In the genomic region with DNA sequence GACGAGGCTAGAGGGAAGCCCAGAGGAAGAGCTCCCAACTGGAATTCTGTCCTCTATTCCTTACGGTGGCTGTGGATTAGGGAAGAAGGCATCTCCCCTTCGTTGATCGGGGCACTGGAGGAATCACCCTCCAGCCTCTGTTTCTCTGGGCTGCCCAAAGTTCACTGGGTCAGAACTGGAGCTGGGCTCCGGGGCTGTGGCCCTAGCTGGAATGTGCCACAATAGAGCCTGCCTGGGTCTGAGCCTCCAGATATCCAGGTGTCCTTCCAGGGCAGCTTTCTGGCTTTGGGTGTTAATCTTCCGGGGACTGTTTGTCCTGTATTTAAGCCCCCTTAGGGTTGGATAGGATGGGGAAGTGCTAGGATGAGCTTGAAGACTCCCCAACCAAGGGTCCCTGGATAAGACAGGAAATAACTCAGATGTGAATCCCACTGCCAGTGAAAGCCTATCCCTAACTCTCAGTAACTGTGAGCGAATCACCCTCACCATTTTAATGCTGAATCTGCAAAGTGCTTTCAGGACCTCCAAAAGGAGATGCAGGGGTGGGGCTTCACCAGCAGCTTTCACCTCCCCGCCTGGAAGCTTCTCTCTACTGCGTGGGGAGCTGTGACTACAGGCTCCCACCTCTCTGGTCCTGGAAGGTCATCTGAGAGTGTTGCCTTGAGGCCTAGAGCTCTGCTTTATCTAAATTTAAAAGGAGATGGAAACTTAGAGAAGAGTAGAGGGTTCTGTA, we compare ENCODE assay signal across 10 cellular contexts. TPM values are rescaled to one million over a fixed set of nuclear protein-coding genes. Genes with fewer than 3 reads are reported as not detected.
DNase-seq lines count a peak whose midpoint lies in the region; ATAC-seq and TF ChIP-seq lines count a peak whose summit lies in the region.
"Had no signal": no experiment of that assay in that cellular context is flagged by ENCODE, and none has a peak within 500 bp of the region (broad histone marks: within the 10 kb centered on the region; RNA-seq: fewer than 3 reads in every experiment).

No MANE protein-coding gene starts in this region.

- no peak for TF ChIP-seq POLR2A in sigmoid colon (IDR thresholded peaks at IDR 0.05)

- H3K27ac Mint-ChIP-seq in T-helper 17 cell, result no peak overlapping the region
- H3K27ac Mint-ChIP-seq: activated T-helper 17 cell treated with anti-CD3 and anti-CD28 coated beads, Interleukin-2, amount 50 U/mL, for 72 hours; natural killer cell treated with Interleukin-12 subunit alpha and Interleukin-12 subunit beta and Interleukin-15 and Interleukin-18, amount 100 ng/mL, for 72 hours had no signal

- H3K4me2 ChIP-seq in hepatocyte, result peak overlapping the region; percentile 91

- H3K79me2 ChIP-seq in hepatocyte, result peaks cover 29% of the 10 kb centered on the region

- no peak overlapping the region for H2AFZ ChIP-seq in hepatocyte

- H3K9me2 ChIP-seq in hepatocyte (replicated peaks; ENCODE audit: insufficient read depth), result no peaks in the 10 kb centered on the region

- intact Hi-C loops in sigmoid colon (cut with DNase I), result loop anchor here (2.0 kb wide), 1 partner anchor 181 kb away; no protein-coding TSS in a partner anchor
- intact Hi-C loops in posterior vena cava (cut with DNase I), result loop anchor here in 1 of 2 donors (5.0 to 10.0 kb wide), 2 partner anchors 73 to 185 kb away; partner anchors contain the start of gene UBE2L6

- ATAC-seq in T-helper 17 cell (no peak), HG03442 (IDR thresholded peaks at IDR 0.05; ENCODE audit: unreplicated experiment) (no peak)
- ATAC-seq: activated T-helper 17 cell treated with anti-CD3 and anti-CD28 coated beads, Interleukin-2, amount 50 U/mL, for 72 hours; natural killer cell treated with Interleukin-12 subunit alpha and Interleukin-12 subunit beta and Interleukin-15 and Interleukin-18, amount 100 ng/mL, for 72 hours had no signal

- no peak for TF ChIP-seq EP300 in sigmoid colon (IDR thresholded peaks at IDR 0.05)

- H3K36me3 Mint-ChIP-seq in T-helper 17 cell (ENCODE audit: low read depth), result peaks cover 4% of the 10 kb centered on the region
- H3K36me3 Mint-ChIP-seq: natural killer cell treated with Interleukin-12 subunit alpha and Interleukin-12 subunit beta and Interleukin-15 and Interleukin-18, amount 100 ng/mL, for 72 hours had no signal

- DNase-seq in H7, result no peak
- DNase-seq in T-helper 17 cell, result no peak
- DNase-seq in hepatocyte (ENCODE audit: low spot score), result no peak
- no peak for DNase-seq in sigmoid colon
- DNase-seq in posterior vena cava (ENCODE audit: low spot score), result no peak
- no peak for DNase-seq in central memory CD4-positive, alpha-beta T cell
- DNase-seq in NOMO-1 treated with dmso at 0.1 percent for 144 hours (lab: John Stamatoyannopoulos, UW; ENCODE audit: unreplicated experiment), result no peak

- peaks cover 43% of the 10 kb centered on the region for H3K27me3 Mint-ChIP-seq in T-helper 17 cell

- H3K4me1 Mint-ChIP-seq in T-helper 17 cell, result peaks cover 9% of the 10 kb centered on the region

- H3K9me3 ChIP-seq in T-helper 17 cell (ENCODE audit: control insufficient read depth, low read length, poor library complexity, severe bottlenecking), result no peaks in the 10 kb centered on the region
- H3K9me3 ChIP-seq in hepatocyte (ENCODE audit: low read depth), result no peaks in the 10 kb centered on the region
- H3K9me3 ChIP-seq in sigmoid colon, result no peaks in the 10 kb centered on the region

- peak overlapping the region; percentile 89 for H3K4me3 Mint-ChIP-seq in T-helper 17 cell

- H3K4me1 ChIP-seq in hepatocyte (ENCODE audit: insufficient read depth), result peaks cover 28% of the 10 kb centered on the region
- peaks cover 0 to 45% (median 43%) of the 10 kb centered on the region in 4 donors for H3K4me1 ChIP-seq in sigmoid colon

- H3K4me3 ChIP-seq in H7 (ENCODE audit: insufficient read depth, low read depth, low read length) (peak overlapping the region; percentile 61), hepatocyte (peak overlapping the region; percentile 96), sigmoid colon (peak overlapping the region in 1 of 4 donors; percentile 91)

- WGBS in hepatocyte (ENCODE audit: low lambda C conversion rate, missing lambda C conversion rate), result 13% methylated on average over 9 of the region's 9 CpGs
- 63 to 76% methylated on average over 9 of the region's 9 CpGs for WGBS in sigmoid colon, 2 donors

- H4K20me1 ChIP-seq in hepatocyte (ENCODE audit: insufficient read depth, poor library complexity, severe bottlenecking), result peaks cover 16% of the 10 kb centered on the region

- H3K27me3 ChIP-seq in H7 (ENCODE audit: control insufficient read depth, insufficient read depth, low read length) (no peaks in the 10 kb centered on the region), hepatocyte (no peaks in the 10 kb centered on the region), sigmoid colon (no peaks in the 10 kb centered on the region)

- H3K36me3 ChIP-seq in H7 (replicated peaks; ENCODE audit: control insufficient read depth, insufficient read depth, low read length) (peaks cover 18% of the 10 kb centered on the region), hepatocyte (replicated peaks; ENCODE audit: insufficient read depth, low read depth) (no peaks in the 10 kb centered on the region), sigmoid colon (no peaks in the 10 kb centered on the region)

- TF ChIP-seq CTCF in hepatocyte (IDR thresholded peaks at IDR 0.05; ENCODE audit: poor library complexity), result no peak
- TF ChIP-seq CTCF in sigmoid colon (IDR thresholded peaks at IDR 0.05), result no peak

- H3K27ac ChIP-seq in hepatocyte (peak overlapping the region; percentile 98), sigmoid colon (peak overlapping the region in 3 of 4 donors; percentile 33 to 86 (median 86))

RNA-seq across cellular contexts. Expression of gene YPEL4, which starts 9.5 kb away (rescaled TPM):
- total RNA-seq in H7 (2014; rRNA removed; shearing (Covaris generic)), result not detected in 2 replicates
- total RNA-seq in T-helper 17 cell, result 1 to 10 TPM; 1.2 to 1.8 TPM
- total RNA-seq in hepatocyte, result 0.90 and 2.8 TPM in 2 replicates
- 3.9 and 4.1 TPM in 2 replicates for polyA plus RNA-seq in hepatocyte
- 1 to 10 TPM; 1.5 to 4.4 (median 2.8) TPM for total RNA-seq in sigmoid colon
- 1 to 10 TPM; 1.2 to 3.0 (median 1.4) TPM for polyA plus RNA-seq in sigmoid colon
- 1 to 10 TPM in 1 of 2 donors, under 1 TPM in 1; 0.33 to 1.3 TPM for total RNA-seq in posterior vena cava
- total RNA-seq: natural killer cell treated with Interleukin-12 subunit alpha and Interleukin-12 subunit beta and Interleukin-15 and Interleukin-18, amount 100 ng/mL, for 72 hours had no signal

RNA-seq across cellular contexts. Expression of gene CLP1, which starts 17.3 kb away (rescaled TPM):
- total RNA-seq in H7 (2014; rRNA removed; shearing (Covaris generic)), result 26.4 and 33.4 TPM in 2 replicates
- 10 to 100 TPM; 11.7 to 22.7 TPM for total RNA-seq in T-helper 17 cell
- total RNA-seq in hepatocyte, result 13.4 and 15.4 TPM in 2 replicates
- polyA plus RNA-seq in hepatocyte, result 9.1 and 18.5 TPM in 2 replicates
- total RNA-seq in sigmoid colon, result 10 to 100 TPM in 3 of 4 donors, 1 to 10 TPM in 1; 3.9 to 23.2 (median 13.7) TPM
- 10 to 100 TPM; 12.4 to 16.0 (median 13.2) TPM for polyA plus RNA-seq in sigmoid colon
- total RNA-seq in posterior vena cava, result 10 to 100 TPM in 1 of 2 donors, 1 to 10 TPM in 1; 7.6 to 10.3 TPM

RNA-seq across cellular contexts. Expression of gene ZDHHC5, which starts 27.7 kb away (rescaled TPM):
- total RNA-seq in H7 (2014; rRNA removed; shearing (Covaris generic)), result 26.7 and 28.6 TPM in 2 replicates
- total RNA-seq in T-helper 17 cell (10 to 100 TPM; 51.9 to 55.6 TPM), hepatocyte (41.3 and 45.7 TPM in 2 replicates), sigmoid colon (10 to 100 TPM; 25.3 to 34.3 (median 28.1) TPM), posterior vena cava (10 to 100 TPM; 49.7 to 58.0 TPM)
- polyA plus RNA-seq in hepatocyte (35.9 and 42.3 TPM in 2 replicates), sigmoid colon (10 to 100 TPM; 13.6 to 42.5 (median 13.8) TPM)

RNA-seq across cellular contexts. Expression of gene SERPING1, which starts 42.7 kb away (rescaled TPM):
- 30.3 and 34.6 TPM in 2 replicates for total RNA-seq in H7 (2014; rRNA removed; shearing (Covaris generic))
- total RNA-seq in T-helper 17 cell, result under 1 TPM in 1 of 2 donors, not detected in 1; 0.57 TPM
- 123 and 129 TPM in 2 replicates for total RNA-seq in hepatocyte
- 445 and 476 TPM in 2 replicates for polyA plus RNA-seq in hepatocyte
- 100 to 1,000 TPM; 214 to 397 (median 295) TPM for total RNA-seq in sigmoid colon
- 100 to 1,000 TPM in 1 of 3 donors, 10 to 100 TPM in 2; 24.5 to 147 (median 49.9) TPM for polyA plus RNA-seq in sigmoid colon
- 100 to 1,000 TPM; 501 to 774 TPM for total RNA-seq in posterior vena cava
- total RNA-seq: activated T-helper 17 cell treated with anti-CD3 and anti-CD28 coated beads, Interleukin-2, amount 50 U/mL, for 72 hours; natural killer cell treated with Interleukin-12 subunit alpha and Interleukin-12 subunit beta and Interleukin-15 and Interleukin-18, amount 100 ng/mL, for 72 hours had no signal
